Comparison of ENCODE assay signal across 16 cellular contexts in genomic region chr12:57513266-57513665, GRCh38.
"Had no signal": no experiment of that assay in that cellular context is flagged by ENCODE, and none has a peak within 500 bp of the region (broad histone marks: within the 10 kb centered on the region; RNA-seq: fewer than 3 reads in every experiment).

No MANE protein-coding gene starts in this region.

- H3K4me3 Mint-ChIP-seq: dendritic cell treated with granulocyte-macrophage colony-stimulating factor and Interleukin-4, amounts not matched to agents 40 ng/mL and 50 ng/mL, for 4 days; endodermal cell had no signal

- H3K9me3 Mint-ChIP-seq: dendritic cell treated with granulocyte-macrophage colony-stimulating factor and Interleukin-4, amounts not matched to agents 40 ng/mL and 50 ng/mL, for 4 days had no signal

- H3K27ac ChIP-seq: suprapubic skin, upper lobe of left lung had no signal

- ATAC-seq: body of pancreas, right cardiac atrium had no signal

- H3K9me3 ChIP-seq: body of pancreas, suprapubic skin, upper lobe of left lung had no signal

- H3K4me3 ChIP-seq: body of pancreas, suprapubic skin, upper lobe of left lung had no signal

- H3K27me3 Mint-ChIP-seq: dendritic cell treated with granulocyte-macrophage colony-stimulating factor and Interleukin-4, amounts not matched to agents 40 ng/mL and 50 ng/mL, for 4 days; progenitor cell of endocrine pancreas had no signal

- H3K27me3 ChIP-seq: body of pancreas, suprapubic skin, upper lobe of left lung had no signal

- H3K27ac Mint-ChIP-seq: dendritic cell treated with granulocyte-macrophage colony-stimulating factor and Interleukin-4, amounts not matched to agents 40 ng/mL and 50 ng/mL, for 4 days; endodermal cell; progenitor cell of endocrine pancreas had no signal

- DNase-seq: activated gamma-delta T cell; amniotic stem cell; body of pancreas; central memory CD4-positive, alpha-beta T cell; endodermal cell; erythroblast; hippocampal formation; kidney glomerular epithelial cell; SHP77 treated with DMSO at 0.1 percent for 48 hours; small intestine; SW 1271; upper lobe of left lung had no signal
